In the genomic region with DNA sequence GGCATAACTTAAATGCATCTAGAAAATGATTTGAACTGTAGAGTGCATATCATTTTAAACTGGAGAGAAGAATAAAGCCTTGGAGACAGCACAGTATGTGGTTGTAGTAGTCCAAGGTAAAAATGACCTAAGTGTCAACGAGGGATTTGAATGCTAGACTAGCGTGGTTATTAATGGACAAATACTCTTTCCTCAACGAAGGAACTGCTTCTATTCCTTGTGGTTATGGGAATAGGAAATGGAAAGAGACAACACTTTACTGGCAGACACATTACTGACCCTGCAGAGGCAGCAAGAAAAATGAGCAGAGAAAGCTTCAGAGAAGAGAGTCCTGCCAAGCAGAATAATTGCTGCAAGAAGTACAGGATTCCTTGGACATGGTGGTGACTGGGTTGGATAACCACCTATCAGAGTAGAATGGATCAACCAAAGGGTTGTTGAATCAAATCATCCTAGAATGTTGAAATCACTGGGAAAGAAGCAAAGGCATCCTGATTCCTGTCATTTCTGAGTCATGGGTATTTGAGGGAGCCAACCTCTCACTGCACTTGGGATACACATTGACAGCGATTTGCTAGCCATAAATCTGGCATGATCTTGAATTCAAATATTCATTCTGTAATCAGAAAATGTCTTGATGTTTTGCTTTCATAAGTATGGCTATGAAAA, we compare ENCODE assay signal across 1 cellular context.
TF ChIP-seq lines count a peak whose summit lies in the region.

No MANE protein-coding gene starts in this region.

TF ChIP-seq in GM23338, 12 proteins besides CTCF, POLR2A, EP300 and RAD21:
- TF ChIP-seq ZNF114 (CRISPR knock-in tag; IDR thresholded peaks at IDR 0.05): no peak
- no peak for TF ChIP-seq JUNB (IDR thresholded peaks at IDR 0.05; ENCODE audit: unreplicated experiment)
- TF ChIP-seq NANOG (IDR thresholded peaks at IDR 0.05; ENCODE audit: borderline replicate concordance): no peak
- TF ChIP-seq, protein P1, sequence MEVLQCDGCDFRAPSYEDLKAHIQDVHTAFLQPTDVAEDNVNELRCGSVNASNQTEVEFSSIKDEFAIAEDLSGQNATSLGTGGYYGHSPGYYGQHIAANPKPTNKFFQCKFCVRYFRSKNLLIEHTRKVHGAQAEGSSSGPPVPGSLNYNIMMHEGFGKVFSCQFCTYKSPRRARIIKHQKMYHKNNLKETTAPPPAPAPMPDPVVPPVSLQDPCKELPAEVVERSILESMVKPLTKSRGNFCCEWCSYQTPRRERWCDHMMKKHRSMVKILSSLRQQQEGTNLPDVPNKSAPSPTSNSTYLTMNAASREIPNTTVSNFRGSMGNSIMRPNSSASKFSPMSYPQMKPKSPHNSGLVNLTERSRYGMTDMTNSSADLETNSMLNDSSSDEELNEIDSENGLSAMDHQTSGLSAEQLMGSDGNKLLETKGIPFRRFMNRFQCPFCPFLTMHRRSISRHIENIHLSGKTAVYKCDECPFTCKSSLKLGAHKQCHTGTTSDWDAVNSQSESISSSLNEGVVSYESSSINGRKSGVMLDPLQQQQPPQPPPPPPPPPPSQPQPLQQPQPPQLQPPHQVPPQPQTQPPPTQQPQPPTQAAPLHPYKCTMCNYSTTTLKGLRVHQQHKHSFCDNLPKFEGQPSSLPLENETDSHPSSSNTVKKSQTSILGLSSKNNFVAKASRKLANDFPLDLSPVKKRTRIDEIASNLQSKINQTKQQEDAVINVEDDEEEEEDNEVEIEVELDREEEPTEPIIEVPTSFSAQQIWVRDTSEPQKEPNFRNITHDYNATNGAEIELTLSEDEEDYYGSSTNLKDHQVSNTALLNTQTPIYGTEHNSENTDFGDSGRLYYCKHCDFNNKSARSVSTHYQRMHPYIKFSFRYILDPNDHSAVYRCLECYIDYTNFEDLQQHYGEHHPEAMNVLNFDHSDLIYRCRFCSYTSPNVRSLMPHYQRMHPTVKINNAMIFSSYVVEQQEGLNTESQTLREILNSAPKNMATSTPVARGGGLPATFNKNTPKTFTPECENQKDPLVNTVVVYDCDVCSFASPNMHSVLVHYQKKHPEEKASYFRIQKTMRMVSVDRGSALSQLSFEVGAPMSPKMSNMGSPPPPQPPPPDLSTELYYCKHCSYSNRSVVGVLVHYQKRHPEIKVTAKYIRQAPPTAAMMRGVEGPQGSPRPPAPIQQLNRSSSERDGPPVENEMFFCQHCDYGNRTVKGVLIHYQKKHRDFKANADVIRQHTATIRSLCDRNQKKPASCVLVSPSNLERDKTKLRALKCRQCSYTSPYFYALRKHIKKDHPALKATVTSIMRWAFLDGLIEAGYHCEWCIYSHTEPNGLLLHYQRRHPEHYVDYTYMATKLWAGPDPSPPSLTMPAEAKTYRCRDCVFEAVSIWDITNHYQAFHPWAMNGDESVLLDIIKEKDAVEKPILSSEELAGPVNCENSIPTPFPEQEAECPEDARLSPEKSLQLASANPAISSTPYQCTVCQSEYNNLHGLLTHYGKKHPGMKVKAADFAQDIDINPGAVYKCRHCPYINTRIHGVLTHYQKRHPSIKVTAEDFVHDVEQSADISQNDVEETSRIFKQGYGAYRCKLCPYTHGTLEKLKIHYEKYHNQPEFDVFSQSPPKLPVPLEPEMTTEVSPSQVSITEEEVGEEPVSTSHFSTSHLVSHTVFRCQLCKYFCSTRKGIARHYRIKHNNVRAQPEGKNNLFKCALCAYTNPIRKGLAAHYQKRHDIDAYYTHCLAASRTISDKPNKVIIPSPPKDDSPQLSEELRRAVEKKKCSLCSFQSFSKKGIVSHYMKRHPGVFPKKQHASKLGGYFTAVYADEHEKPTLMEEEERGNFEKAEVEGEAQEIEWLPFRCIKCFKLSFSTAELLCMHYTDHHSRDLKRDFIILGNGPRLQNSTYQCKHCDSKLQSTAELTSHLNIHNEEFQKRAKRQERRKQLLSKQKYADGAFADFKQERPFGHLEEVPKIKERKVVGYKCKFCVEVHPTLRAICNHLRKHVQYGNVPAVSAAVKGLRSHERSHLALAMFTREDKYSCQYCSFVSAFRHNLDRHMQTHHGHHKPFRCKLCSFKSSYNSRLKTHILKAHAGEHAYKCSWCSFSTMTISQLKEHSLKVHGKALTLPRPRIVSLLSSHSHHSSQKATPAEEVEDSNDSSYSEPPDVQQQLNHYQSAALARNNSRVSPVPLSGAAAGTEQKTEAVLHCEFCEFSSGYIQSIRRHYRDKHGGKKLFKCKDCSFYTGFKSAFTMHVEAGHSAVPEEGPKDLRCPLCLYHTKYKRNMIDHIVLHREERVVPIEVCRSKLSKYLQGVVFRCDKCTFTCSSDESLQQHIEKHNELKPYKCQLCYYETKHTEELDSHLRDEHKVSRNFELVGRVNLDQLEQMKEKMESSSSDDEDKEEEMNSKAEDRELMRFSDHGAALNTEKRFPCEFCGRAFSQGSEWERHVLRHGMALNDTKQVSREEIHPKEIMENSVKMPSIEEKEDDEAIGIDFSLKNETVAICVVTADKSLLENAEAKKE (CRISPR knock-in tag; IDR thresholded peaks at IDR 0.05): no peak
- TF ChIP-seq ZNF331 (CRISPR knock-in tag; IDR thresholded peaks at IDR 0.05; ENCODE audit: low read depth): no peak
- TF ChIP-seq EZH2phosphoT487 (IDR thresholded peaks at IDR 0.05; ENCODE audit: unreplicated experiment): no peak
- TF ChIP-seq CREB1 (CRISPR knock-in tag; IDR thresholded peaks at IDR 0.05; ENCODE audit: low read depth): no peak
- TF ChIP-seq, protein P2, sequence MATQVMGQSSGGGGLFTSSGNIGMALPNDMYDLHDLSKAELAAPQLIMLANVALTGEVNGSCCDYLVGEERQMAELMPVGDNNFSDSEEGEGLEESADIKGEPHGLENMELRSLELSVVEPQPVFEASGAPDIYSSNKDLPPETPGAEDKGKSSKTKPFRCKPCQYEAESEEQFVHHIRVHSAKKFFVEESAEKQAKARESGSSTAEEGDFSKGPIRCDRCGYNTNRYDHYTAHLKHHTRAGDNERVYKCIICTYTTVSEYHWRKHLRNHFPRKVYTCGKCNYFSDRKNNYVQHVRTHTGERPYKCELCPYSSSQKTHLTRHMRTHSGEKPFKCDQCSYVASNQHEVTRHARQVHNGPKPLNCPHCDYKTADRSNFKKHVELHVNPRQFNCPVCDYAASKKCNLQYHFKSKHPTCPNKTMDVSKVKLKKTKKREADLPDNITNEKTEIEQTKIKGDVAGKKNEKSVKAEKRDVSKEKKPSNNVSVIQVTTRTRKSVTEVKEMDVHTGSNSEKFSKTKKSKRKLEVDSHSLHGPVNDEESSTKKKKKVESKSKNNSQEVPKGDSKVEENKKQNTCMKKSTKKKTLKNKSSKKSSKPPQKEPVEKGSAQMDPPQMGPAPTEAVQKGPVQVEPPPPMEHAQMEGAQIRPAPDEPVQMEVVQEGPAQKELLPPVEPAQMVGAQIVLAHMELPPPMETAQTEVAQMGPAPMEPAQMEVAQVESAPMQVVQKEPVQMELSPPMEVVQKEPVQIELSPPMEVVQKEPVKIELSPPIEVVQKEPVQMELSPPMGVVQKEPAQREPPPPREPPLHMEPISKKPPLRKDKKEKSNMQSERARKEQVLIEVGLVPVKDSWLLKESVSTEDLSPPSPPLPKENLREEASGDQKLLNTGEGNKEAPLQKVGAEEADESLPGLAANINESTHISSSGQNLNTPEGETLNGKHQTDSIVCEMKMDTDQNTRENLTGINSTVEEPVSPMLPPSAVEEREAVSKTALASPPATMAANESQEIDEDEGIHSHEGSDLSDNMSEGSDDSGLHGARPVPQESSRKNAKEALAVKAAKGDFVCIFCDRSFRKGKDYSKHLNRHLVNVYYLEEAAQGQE (IDR thresholded peaks at IDR 0.05; ENCODE audit: unreplicated experiment): no peak
- TF ChIP-seq, protein P3, sequence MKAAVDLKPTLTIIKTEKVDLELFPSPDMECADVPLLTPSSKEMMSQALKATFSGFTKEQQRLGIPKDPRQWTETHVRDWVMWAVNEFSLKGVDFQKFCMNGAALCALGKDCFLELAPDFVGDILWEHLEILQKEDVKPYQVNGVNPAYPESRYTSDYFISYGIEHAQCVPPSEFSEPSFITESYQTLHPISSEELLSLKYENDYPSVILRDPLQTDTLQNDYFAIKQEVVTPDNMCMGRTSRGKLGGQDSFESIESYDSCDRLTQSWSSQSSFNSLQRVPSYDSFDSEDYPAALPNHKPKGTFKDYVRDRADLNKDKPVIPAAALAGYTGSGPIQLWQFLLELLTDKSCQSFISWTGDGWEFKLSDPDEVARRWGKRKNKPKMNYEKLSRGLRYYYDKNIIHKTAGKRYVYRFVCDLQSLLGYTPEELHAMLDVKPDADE (IDR thresholded peaks at IDR 0.05): no peak
- no peak for TF ChIP-seq EZH2 (IDR thresholded peaks at IDR 0.05; ENCODE audit: low read depth, unreplicated experiment)
- TF ChIP-seq STAT1 (IDR thresholded peaks at IDR 0.05; ENCODE audit: unreplicated experiment): no peak
- no peak for TF ChIP-seq POLR2AphosphoS5 (IDR thresholded peaks at IDR 0.05; ENCODE audit: low read depth)
